11 cellular contexts compared by ENCODE assay signal in genomic region chr11:120128392-120129172, GRCh38. TPM values are rescaled to one million over a fixed set of nuclear protein-coding genes. Genes with fewer than 3 reads are reported as not detected.
DNase-seq lines count a peak whose midpoint lies in the region; ATAC-seq and TF ChIP-seq lines count a peak whose summit lies in the region.
"Had no signal": no experiment of that assay in that cellular context is flagged by ENCODE, and none has a peak within 500 bp of the region (broad histone marks: within the 10 kb centered on the region; RNA-seq: fewer than 3 reads in every experiment).

No MANE protein-coding gene starts in this region.

- no peaks in the 10 kb centered on the region for H3K9me3 ChIP-seq in SK-N-SH
- H3K9me3 ChIP-seq in lower lobe of right lung = no peaks in the 10 kb centered on the region
- no peaks in the 10 kb centered on the region for H3K9me3 ChIP-seq in uterus
- no peaks in the 10 kb centered on the region for H3K9me3 ChIP-seq in CD4-positive, alpha-beta memory T cell (ENCODE audit: control insufficient read depth in 1 of 2, low read length in 2 of 2)
- H3K9me3 ChIP-seq: thoracic aorta had no signal

- H3K36me3 ChIP-seq in SK-N-SH (replicated peaks in 1 of 2; ENCODE audit: control insufficient read depth in 1 of 2, insufficient read depth in 2 of 2, low read length in 1 of 2) = no peaks in the 10 kb centered on the region
- no peaks in the 10 kb centered on the region for H3K36me3 ChIP-seq in lower lobe of right lung
- no peaks in the 10 kb centered on the region for H3K36me3 ChIP-seq in uterus
- no peaks in the 10 kb centered on the region for H3K36me3 ChIP-seq in CD4-positive, alpha-beta memory T cell (ENCODE audit: insufficient read depth, low read length)
- H3K36me3 ChIP-seq: thoracic aorta had no signal

- H4K20me1 ChIP-seq in SK-N-SH (ENCODE audit: insufficient read depth) = no peaks in the 10 kb centered on the region

- no peaks in the 10 kb centered on the region for H3K4me1 Mint-ChIP-seq in CD4-positive, alpha-beta memory T cell

- H3K9ac ChIP-seq in SK-N-SH = no peak overlapping the region

- H3K4me2 ChIP-seq in SK-N-SH = no peak overlapping the region

- H3K9me2 ChIP-seq in SK-N-SH = no peaks in the 10 kb centered on the region

- H3K9me3 Mint-ChIP-seq in CD4-positive, alpha-beta memory T cell = peaks cover 0 to 1% (median 0%) of the 10 kb centered on the region in 8 donors

- TF ChIP-seq CTCF in SK-N-SH (IDR thresholded peaks at IDR 0.05) (no peak), lower lobe of right lung (IDR thresholded peaks at IDR 0.05) (no peak), uterus (IDR thresholded peaks at IDR 0.05) (no peak)

- no peak overlapping the region for H3K4me3 Mint-ChIP-seq in CD4-positive, alpha-beta memory T cell

- H3K27ac ChIP-seq in SK-N-SH (ENCODE audit: low read depth in 2 of 2, low read length in 1 of 2) = no peak overlapping the region
- H3K27ac ChIP-seq in lower lobe of right lung = no peak overlapping the region
- H3K27ac ChIP-seq in uterus = peak overlapping the region; percentile 82 to 90
- H3K27ac ChIP-seq in CD4-positive, alpha-beta memory T cell (ENCODE audit: low read depth, low read length) = no peak overlapping the region
- H3K27ac ChIP-seq: thoracic aorta had no signal

- POLR2A ChIA-PET in SK-N-SH (lab: Yijun Ruan, JAX) = no interaction called here
- POLR2A ChIA-PET in CD4-positive, alpha-beta memory T cell (lab: Charles Lee; ENCODE audit: partially characterized antibody) = no interaction called here

- H2AFZ ChIP-seq in SK-N-SH (ENCODE audit: low read depth) = no peak overlapping the region

- H3F3A ChIP-seq in SK-N-SH (replicated peaks; ENCODE audit: insufficient read depth) = no peaks in the 10 kb centered on the region

- H3K36me3 Mint-ChIP-seq in CD4-positive, alpha-beta memory T cell = no peaks in the 10 kb centered on the region

- no peak for DNase-seq in SK-N-SH
- DNase-seq in astrocyte of the hippocampus (ENCODE audit: low read depth, low spot score) = peak; percentile 42
- peak; percentile 60 for DNase-seq in lower lobe of right lung
- DNase-seq in uterus = peak; percentile 70 to 82
- no peak for DNase-seq in CD4-positive, alpha-beta memory T cell
- DNase-seq: activated CD4-positive, CD25-positive, alpha-beta regulatory T cell; stimulated activated CD4-positive, alpha-beta T cell treated with anti-CD3 and anti-CD28 coated beads, Interleukin-12 subunit alpha, Interleukin-12 subunit beta, amount 100 ng/mL, for 4 hours had no signal

- no peak for TF ChIP-seq RAD21 in SK-N-SH (IDR thresholded peaks at IDR 0.05; ENCODE audit: low read length)

- H3K27me3 ChIP-seq in SK-N-SH (ENCODE audit: insufficient read depth) (no peaks in the 10 kb centered on the region; the same call in 1 of the 2 replicates), lower lobe of right lung (ENCODE audit: low read depth) (peaks cover 5% of the 10 kb centered on the region), uterus (no peaks in the 10 kb centered on the region)
- H3K27me3 ChIP-seq in CD4-positive, alpha-beta memory T cell (ENCODE audit: insufficient read depth, low read length) = no peaks in the 10 kb centered on the region

- ATAC-seq in SK-N-SH treated with all-trans-retinoic acid at 6 μM for 48 hours (peak; percentile 43; the same call in 1 of the 3 replicates), lower lobe of right lung (peak; percentile 46 to 59), GM19395 (IDR thresholded peaks at IDR 0.05; ENCODE audit: unreplicated experiment) (no peak), GM18861 (IDR thresholded peaks at IDR 0.05; ENCODE audit: unreplicated experiment) (no peak)

- H3K4me3 ChIP-seq in SK-N-SH (ENCODE audit: low read depth in 2 of 2, low read length in 1 of 2) (no peak overlapping the region), lower lobe of right lung (no peak overlapping the region), uterus (no peak overlapping the region)
- no peak overlapping the region for H3K4me3 ChIP-seq in CD4-positive, alpha-beta memory T cell (ENCODE audit: low read length in 2 of 2)
- H3K4me3 ChIP-seq: thoracic aorta had no signal

- peaks cover 0 to 27% of the 10 kb centered on the region in 2 experiments; a peak in 1 of 4 replicates for H3K4me1 ChIP-seq in SK-N-SH (ENCODE audit: control insufficient read depth in 1 of 2, insufficient read depth in 2 of 2, low read depth in 1 of 2, low read length in 1 of 2)
- no peaks in the 10 kb centered on the region for H3K4me1 ChIP-seq in lower lobe of right lung
- H3K4me1 ChIP-seq in uterus = no peaks in the 10 kb centered on the region
- no peaks in the 10 kb centered on the region for H3K4me1 ChIP-seq in CD4-positive, alpha-beta memory T cell (ENCODE audit: insufficient read depth, low read length)

- peaks cover 0 to 3% of the 10 kb centered on the region in 2 donors for H3K27me3 Mint-ChIP-seq in CD4-positive, alpha-beta memory T cell

- no peak for TF ChIP-seq EP300 in SK-N-SH (IDR thresholded peaks at IDR 0.05; ENCODE audit: borderline replicate concordance in 1 of 2, low read depth in 1 of 2, low read length in 1 of 2)

- H3K79me2 ChIP-seq in SK-N-SH (ENCODE audit: insufficient read depth) = no peaks in the 10 kb centered on the region

- H3K27ac Mint-ChIP-seq in CD4-positive, alpha-beta memory T cell = no peak overlapping the region

- intact Hi-C loops in lower lobe of right lung (cut with DNase I) (no loop called here), uterus (cut with DNase I; ENCODE audit: low total_unique reads) (no loop called here)
- intact Hi-C loops in CD4-positive, alpha-beta memory T cell (cut with micrococcal nuclease) = no loop called here

- peak; percentile 16 to 24 for TF ChIP-seq POLR2A in uterus (IDR thresholded peaks at IDR 0.05)

- WGBS in SK-N-SH (ENCODE audit: low lambda C conversion rate) = 36% methylated on average over 10 of the region's 14 CpGs

- CTCF ChIA-PET in SK-N-SH (lab: Yijun Ruan, JAX) = interaction anchor here (0.7 to 1.5 kb wide), 4 partner anchors 11 to 648 kb away, joined by 3 to 6 read pairs (median 4); no protein-coding TSS in a partner anchor
- CTCF ChIA-PET in CD4-positive, alpha-beta memory T cell (lab: Charles Lee; ENCODE audit: partially characterized antibody) = no interaction called here

TF ChIP-seq in SK-N-SH treated with all-trans-retinoic acid at 6 μM for 48 hours, 23 proteins besides CTCF, POLR2A, EP300 and RAD21 (continues in another document):
- TF ChIP-seq GLIS3 (CRISPR knock-in tag; IDR thresholded peaks at IDR 0.05) (no peak), ZNF70 (CRISPR knock-in tag; IDR thresholded peaks at IDR 0.05) (no peak), BACH2 (CRISPR knock-in tag; IDR thresholded peaks at IDR 0.05; ENCODE audit: borderline replicate concordance) (no peak), TOX (CRISPR knock-in tag; IDR thresholded peaks at IDR 0.05; ENCODE audit: borderline replicate concordance) (no peak), ZNF8 (CRISPR knock-in tag; IDR thresholded peaks at IDR 0.05) (no peak)

TF ChIP-seq in SK-N-SH, 30 proteins besides CTCF, POLR2A, EP300 and RAD21 (continues in another document):
- TF ChIP-seq TAF1 (IDR thresholded peaks at IDR 0.05; ENCODE audit: borderline replicate concordance, low read depth, low read length) = no peak
- no peak for TF ChIP-seq FOXM1 (IDR thresholded peaks at IDR 0.05; ENCODE audit: low read depth)
- no peak for TF ChIP-seq PBX3 (IDR thresholded peaks at IDR 0.05)
- TF ChIP-seq REST (IDR thresholded peaks at IDR 0.05; ENCODE audit: low read depth, low read length) = no peak
- TF ChIP-seq SMC3 (IDR thresholded peaks at IDR 0.05; ENCODE audit: low read depth, low read length) = no peak
- no peak for TF ChIP-seq MXI1 (IDR thresholded peaks at IDR 0.05; ENCODE audit: low read depth, low read length)
- no peak for TF ChIP-seq NFIC (IDR thresholded peaks at IDR 0.05; ENCODE audit: borderline replicate concordance)

RNA-seq across cellular contexts. Expression of gene TRIM29, which starts 9.3 kb away (rescaled TPM):
- polyA plus RNA-seq in SK-N-SH (2012; rRNA removed) = 0.03 TPM in 1 of 2 replicates, not detected in the other
- polyA plus RNA-seq in SK-N-SH (2012; cell fraction: cytosol; rRNA removed) = 0.03 TPM in 1 of 2 replicates, not detected in the other
- 0.05 TPM in 1 of 2 replicates, not detected in the other for polyA plus RNA-seq in SK-N-SH (2012; cell fraction: nucleus; rRNA removed)
- total RNA-seq in lower lobe of right lung = 8.3 TPM
- 1 to 10 TPM; 4.6 to 7.6 (median 6.1) TPM for total RNA-seq in uterus
- total RNA-seq in CD4-positive, alpha-beta memory T cell = not detected
- not detected for polyA plus RNA-seq in CD4-positive, alpha-beta memory T cell

Comparison
In these comparisons a context has a peak if more than half of its experiments do, and no peak if none do; other contexts are left out.
1. ATAC-seq: peak in SK-N-SH treated with all-trans-retinoic acid at 6 μM for 48 hours (single experiment) and lower lobe of right lung (2 of 2); none in GM19395 (single experiment) and GM18861 (single experiment).
2. DNase-seq: peak in astrocyte of the hippocampus (single experiment), lower lobe of right lung (single experiment) and uterus (2 of 2); none in SK-N-SH (single experiment) and CD4-positive, alpha-beta memory T cell (0 of 5).
3. H3K27ac ChIP-seq: peak in uterus (2 of 2); none in SK-N-SH (0 of 2), lower lobe of right lung (single experiment) and CD4-positive, alpha-beta memory T cell (single experiment).